In the genomic region with DNA sequence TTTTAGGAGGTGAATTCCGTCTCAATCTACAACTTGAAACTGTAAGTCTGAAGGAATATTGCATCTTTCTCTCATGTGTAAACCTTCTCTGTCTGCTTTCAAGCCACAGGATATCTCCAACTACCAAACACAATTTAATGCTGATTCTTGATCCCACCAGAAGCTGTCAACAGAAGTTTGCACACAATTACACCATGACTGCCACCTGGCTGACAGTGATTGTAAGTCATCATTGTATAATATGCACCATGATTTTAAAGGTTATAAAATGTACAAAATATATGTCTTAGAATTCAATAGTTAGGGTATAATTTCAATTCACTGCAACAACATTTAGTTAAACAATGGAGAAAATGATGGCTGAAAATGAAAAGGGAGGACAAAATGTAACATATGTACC, we compare ENCODE assay signal across 8 cellular contexts. TPM values are rescaled to one million over a fixed set of nuclear protein-coding genes. Genes with fewer than 3 reads are reported as not detected.
A peak's percentile ranks its signal among the peaks of the same experiment; 100 is the strongest.
DNase-seq lines count a peak whose midpoint lies in the region; ATAC-seq and TF ChIP-seq lines count a peak whose summit lies in the region.

No MANE protein-coding gene starts in this region.

- peaks cover 15 to 16% of the 10 kb centered on the region in 2 donors for H3K36me3 Mint-ChIP-seq in naive B cell

- no peaks in the 10 kb centered on the region for H3K9me3 Mint-ChIP-seq in naive B cell

- peak in 1 of 2 donors; percentile 49 for ATAC-seq in naive B cell (ENCODE audit: low read depth in 2 of 2)
- no peak for ATAC-seq in GM18517 (IDR thresholded peaks at IDR 0.05; ENCODE audit: unreplicated experiment)

- H3K27ac Mint-ChIP-seq in naive B cell: no peak overlapping the region

- H3K4me1 Mint-ChIP-seq in naive B cell: no peaks in the 10 kb centered on the region

- H3K4me3 Mint-ChIP-seq in naive B cell: no peak overlapping the region

- DNase-seq in NCI-H2107 treated with DMSO at 0.1 percent for 48 hours (lab: John Stamatoyannopoulos, UW; ENCODE audit: unreplicated experiment) (peak; percentile 10), NCI-H2107 (lab: John Stamatoyannopoulos, UW) (no peak), astrocyte of the spinal cord (ENCODE audit: low read depth, low spot score) (no peak), naive B cell (peak; percentile 16), UCSD-AML1 (lab: John Stamatoyannopoulos, UW; ENCODE audit: unreplicated experiment) (no peak), AG08396 (ENCODE audit: low spot score) (no peak)
- peak; percentile 8 for DNase-seq in Jurkat, Clone E6-1 (ENCODE audit: low read depth, low spot score)

- H3K27me3 Mint-ChIP-seq in naive B cell: no peaks in the 10 kb centered on the region

- TF ChIP-seq CTCF in astrocyte of the spinal cord (IDR thresholded peaks at IDR 0.05; ENCODE audit: low read depth, low read length): peak; percentile 16

- in situ Hi-C loops in astrocyte of the spinal cord (cut with HindIII; ENCODE audit: low sequenced_read_pairs): no loop called here

- no peak overlapping the region for H3K4me3 ChIP-seq in Jurkat, Clone E6-1 (ENCODE audit: low read length)
- no peak overlapping the region for H3K4me3 ChIP-seq in astrocyte of the spinal cord (ENCODE audit: low read depth, low read length)

RNA-seq across cellular contexts. Expression of gene PREPL, which starts 18.4 kb away (rescaled TPM):
- polyA plus RNA-seq in Jurkat, Clone E6-1 (2012; ENCODE audit: insufficient read depth, insufficient read length): 21.5 TPM
- 10 to 100 TPM; 13.0 to 22.1 (median 16.3) TPM for polyA plus RNA-seq in naive B cell (ENCODE audit: low read depth in 6 of 6)

RNA-seq across cellular contexts. Expression of gene CAMKMT, which starts 18.9 kb away (rescaled TPM):
- polyA plus RNA-seq in Jurkat, Clone E6-1 (2012; ENCODE audit: insufficient read depth, insufficient read length): 9.1 TPM
- polyA plus RNA-seq in naive B cell (ENCODE audit: low read depth in 6 of 6): 10 to 100 TPM; 10.0 to 15.8 (median 12.4) TPM

Comparison
In these comparisons a context has a peak if more than half of its experiments do, and no peak if none do; other contexts are left out.
1. DNase-seq: peak in NCI-H2107 treated with DMSO at 0.1 percent for 48 hours (single experiment), Jurkat, Clone E6-1 (single experiment) and naive B cell (single experiment); none in NCI-H2107 (single experiment), astrocyte of the spinal cord (single experiment), UCSD-AML1 (single experiment) and AG08396 (single experiment).